ENCODE assay signal across 8 cellular contexts in the genomic region with DNA sequence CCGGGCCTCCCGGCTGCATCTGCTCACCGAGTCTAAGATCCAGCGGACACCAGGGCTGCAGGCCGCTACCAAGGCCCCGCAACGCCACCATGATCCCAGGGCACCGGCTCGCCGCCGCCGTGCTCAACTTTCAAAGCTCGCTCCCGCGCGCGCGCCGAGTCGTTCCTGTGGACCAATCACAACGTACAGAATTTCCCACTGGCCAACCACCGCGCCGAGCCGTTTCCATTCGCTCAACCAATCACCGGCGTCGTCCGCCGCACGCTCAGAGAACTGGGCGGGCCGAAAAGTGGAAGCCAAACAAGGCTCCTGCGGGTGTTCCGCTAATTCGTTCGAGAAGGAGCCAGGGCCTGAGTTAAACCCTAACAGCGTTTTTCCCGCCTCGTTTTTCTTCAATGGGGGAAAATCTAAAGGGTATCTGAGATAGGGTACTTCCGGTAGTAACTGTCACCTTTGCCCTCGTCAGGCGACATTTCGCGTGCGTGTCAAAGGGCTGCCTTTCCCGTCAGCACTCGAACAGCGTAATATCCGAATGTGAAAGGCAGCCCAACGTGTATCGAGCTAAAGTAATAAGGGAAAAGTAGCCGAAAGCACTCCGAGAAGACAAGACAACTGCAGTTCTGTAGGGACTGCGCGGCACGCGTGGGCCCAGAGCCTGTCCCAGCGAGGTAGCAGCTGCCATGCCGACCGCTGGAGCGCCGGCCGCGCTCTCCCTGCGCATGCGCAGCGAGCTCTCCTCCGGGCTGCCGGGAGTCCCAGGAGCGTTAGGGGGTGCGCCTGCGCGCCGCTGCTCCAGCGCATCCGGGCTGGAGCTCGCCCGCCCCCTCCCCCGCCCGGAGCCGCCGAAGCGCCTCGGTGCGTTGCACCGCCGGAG.
A peak's percentile ranks its signal among the peaks of the same experiment; 100 is the strongest.
DNase-seq lines count a peak whose midpoint lies in the region; ATAC-seq and TF ChIP-seq lines count a peak whose summit lies in the region.

TSS of gene NCAPD3 (minus strand) at position 132 of the 874 bp plus-strand sequence. CDS start at position 91, 41 bp downstream.
TSS of gene VPS26B (plus strand) at position 836 of the 874 bp plus-strand sequence. CDS start 452 bp downstream, outside the sequence.

- H3K4me3 ChIP-seq in AG09309 (ENCODE audit: control insufficient read depth, low read depth, low read length) = peak within 1 kb of the TSS; percentile 79

- H3K4me3 Mint-ChIP-seq in central memory CD8-positive, alpha-beta T cell = peak within 1 kb of the TSS; percentile 96

- ATAC-seq in GM19025 (IDR thresholded peaks at IDR 0.05; ENCODE audit: low read depth, unreplicated experiment) = peak; percentile 62
- peak; percentile 77 for ATAC-seq in HG03342 (IDR thresholded peaks at IDR 0.05; ENCODE audit: unreplicated experiment)
- peak; percentile 83 for ATAC-seq in central memory CD8-positive, alpha-beta T cell (replicated peaks; ENCODE audit: extremely low read depth, poor library complexity, severe bottlenecking)

- H3K4me1 Mint-ChIP-seq in central memory CD8-positive, alpha-beta T cell = peaks cover 53% of the 10 kb centered on the region

- peak within 1 kb of the TSS; percentile 96 for H3K27ac Mint-ChIP-seq in central memory CD8-positive, alpha-beta T cell (ENCODE audit: low read depth)

- no peak for TF ChIP-seq CTCF in AG09309 (IDR thresholded peaks at IDR 0.05; ENCODE audit: control insufficient read depth, insufficient read depth, low read depth, low read length, missing control alignments)

- no peaks in the 10 kb centered on the region for H3K27me3 Mint-ChIP-seq in central memory CD8-positive, alpha-beta T cell

- peak; percentile 76 for DNase-seq in AG09309 (ENCODE audit: low read depth)
- DNase-seq in NCI-H446 (lab: John Stamatoyannopoulos, UW) = peak; percentile 96 to 99
- DNase-seq in activated CD4-positive, CD25-positive, alpha-beta regulatory T cell treated with anti-CD3 and anti-CD28 coated beads, Interleukin-2, amount 50 U/mL, for 16 hours (ENCODE audit: low read depth, low spot score) = peak; percentile 93
- DNase-seq in central memory CD8-positive, alpha-beta T cell (ENCODE audit: low spot score in 2 of 2) = peak; percentile 91 to 94
- peak; percentile 96 for DNase-seq in iris pigment epithelial cell (ENCODE audit: low read depth)
- peak; percentile 95 for DNase-seq in stimulated activated CD4-positive, alpha-beta T cell treated with anti-CD3 and anti-CD28 coated beads, Interleukin-12 subunit alpha, Interleukin-12 subunit beta, amount 100 ng/mL, for 4 hours

- peaks cover 30% of the 10 kb centered on the region for H3K36me3 Mint-ChIP-seq in central memory CD8-positive, alpha-beta T cell (ENCODE audit: insufficient read depth)

- H3K9me3 Mint-ChIP-seq in central memory CD8-positive, alpha-beta T cell = no peaks in the 10 kb centered on the region

Comparison
In these comparisons a context has a peak if more than half of its experiments do, and no peak if none do; other contexts are left out.
1. Peak in every context shown above with its lines: DNase-seq, ATAC-seq and H3K4me3 ChIP-seq.